In the genomic region with DNA sequence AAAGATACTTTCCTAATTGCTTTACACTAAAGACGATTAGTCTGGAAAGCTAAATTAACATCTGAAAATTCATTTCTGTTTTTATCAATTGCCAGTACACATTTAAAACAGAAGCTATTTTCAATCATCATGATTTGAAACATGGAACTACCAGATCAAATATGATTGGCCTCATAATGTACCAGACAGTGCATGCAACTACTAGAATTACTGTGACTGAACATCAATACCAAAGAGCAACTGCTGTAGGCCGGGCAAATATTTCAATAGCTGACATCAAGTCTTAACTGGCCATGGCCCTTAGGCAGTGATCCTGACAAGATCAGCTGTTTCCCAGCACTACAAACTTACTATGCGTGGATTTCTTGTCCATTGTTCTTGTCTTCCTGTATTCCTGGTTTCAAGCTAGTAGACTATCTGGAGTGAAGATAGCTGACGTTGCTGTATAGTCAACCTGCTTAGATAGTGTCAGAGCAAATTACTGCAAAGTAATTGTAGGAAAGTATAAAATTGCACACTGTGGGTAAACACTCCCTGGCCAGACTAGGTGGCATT, we compare ENCODE assay signal across 26 cellular contexts. TPM values are rescaled to one million over a fixed set of nuclear protein-coding genes. Genes with fewer than 3 reads are reported as not detected.
A peak's percentile ranks its signal among the peaks of the same experiment; 100 is the strongest.
DNase-seq lines count a peak whose midpoint lies in the region; ATAC-seq and TF ChIP-seq lines count a peak whose summit lies in the region.
"Had no signal": no experiment of that assay in that cellular context is flagged by ENCODE, and none has a peak within 500 bp of the region (broad histone marks: within the 10 kb centered on the region; RNA-seq: fewer than 3 reads in every experiment).

No MANE protein-coding gene starts in this region.

- H3K4me3 Mint-ChIP-seq in neural progenitor cell, result no peak overlapping the region
- H3K4me3 Mint-ChIP-seq: nephron progenitor cell; stimulated activated naive CD8-positive, alpha-beta T cell treated with anti-CD3 and anti-CD28 coated beads, Interleukin-15, amount 100 ng/mL, for 72 hours had no signal

- H3K27ac Mint-ChIP-seq in neural progenitor cell, result no peak overlapping the region
- H3K27ac Mint-ChIP-seq: nephron progenitor cell; stimulated activated naive CD8-positive, alpha-beta T cell treated with anti-CD3 and anti-CD28 coated beads, Interleukin-15, amount 100 ng/mL, for 72 hours had no signal

- DNase-seq in SK-MEL-5 (ENCODE audit: low read depth, low spot score) (peak; percentile 34), right lobe of liver (no peak), GM13976 (ENCODE audit: low spot score) (no peak), KBM-7 (no peak), neural progenitor cell (ENCODE audit: low spot score) (no peak)
- DNase-seq: activated CD4-positive, alpha-beta T cell treated with anti-CD3 and anti-CD28 coated beads for 4 hours; body of pancreas; effector memory CD4-positive, alpha-beta T cell; esophagus squamous epithelium; hypothalamus; left ventricle myocardium superior; NCI-H187 treated with DMSO at 0.1 percent for 48 hours; NCI-H524 treated with DMSO at 0.1 percent for 48 hours; nephron progenitor cell; RPMI8226; stimulated activated naive CD8-positive, alpha-beta T cell treated with anti-CD3 and anti-CD28 coated beads, Interleukin-15, amount 100 ng/mL, for 72 hours; T-helper 2 cell had no signal

- intact Hi-C loops in right lobe of liver (cut with DNase I), result no loop called here

- H3K9me3 ChIP-seq in right lobe of liver, result no peaks in the 10 kb centered on the region
- no peaks in the 10 kb centered on the region for H3K9me3 ChIP-seq in neural progenitor cell (ENCODE audit: low read depth)
- H3K9me3 ChIP-seq: body of pancreas, esophagus squamous epithelium had no signal

- no peaks in the 10 kb centered on the region for H3K79me2 ChIP-seq in neural progenitor cell (ENCODE audit: low read depth)
- H3K79me2 ChIP-seq: parathyroid adenoma had no signal

- ATAC-seq in GM18867 (IDR thresholded peaks at IDR 0.05; ENCODE audit: unreplicated experiment) (peak; percentile 31), HG02610 (IDR thresholded peaks at IDR 0.05; ENCODE audit: unreplicated experiment) (peak; percentile 37), right lobe of liver (peak in 3 of 4 donors; percentile 28 to 55 (median 36)), GM21619 (IDR thresholded peaks at IDR 0.05; ENCODE audit: unreplicated experiment) (no peak)
- ATAC-seq: body of pancreas; left ventricle myocardium superior; sciatic nerve; stimulated activated naive CD8-positive, alpha-beta T cell treated with anti-CD3 and anti-CD28 coated beads, Interleukin-15, amount 100 ng/mL, for 72 hours had no signal

- H3K9me3 Mint-ChIP-seq in neural progenitor cell, result peaks cover 6% of the 10 kb centered on the region
- H3K9me3 Mint-ChIP-seq: stimulated activated naive CD8-positive, alpha-beta T cell treated with anti-CD3 and anti-CD28 coated beads, Interleukin-15, amount 100 ng/mL, for 72 hours had no signal

- H3K9ac ChIP-seq in neural progenitor cell, result no peak overlapping the region
- H3K9ac ChIP-seq: parathyroid adenoma had no signal

- H3K4me2 ChIP-seq in neural progenitor cell, result no peak overlapping the region

- TF ChIP-seq POLR2A in right lobe of liver (IDR thresholded peaks at IDR 0.05), result no peak

- in situ Hi-C loops in SK-MEL-5 (cut with HindIII; ENCODE audit: low pct_unique_long_range_greater_than_20kb, low sequenced_read_pairs) (no loop called here), GM13976 (cut with MboI; ENCODE audit: low sequenced_read_pairs, unreplicated experiment) (no loop called here), KBM-7 (cut with MboI; ENCODE audit: low pct_unique_long_range_greater_than_20kb, low sequenced_read_pairs) (no loop called here)

- no peaks in the 10 kb centered on the region for H3F3A ChIP-seq in neural progenitor cell (ENCODE audit: low read depth)

- H3K4me3 ChIP-seq in right lobe of liver (no peak overlapping the region), neural progenitor cell (no peak overlapping the region)
- H3K4me3 ChIP-seq: body of pancreas, esophagus squamous epithelium, SK-N-MC, tibial nerve had no signal

- H3K4me1 Mint-ChIP-seq in neural progenitor cell, result no peaks in the 10 kb centered on the region
- H3K4me1 Mint-ChIP-seq: nephron progenitor cell had no signal

- no peaks in the 10 kb centered on the region for H3K36me3 ChIP-seq in right lobe of liver
- no peaks in the 10 kb centered on the region for H3K36me3 ChIP-seq in neural progenitor cell
- H3K36me3 ChIP-seq: esophagus squamous epithelium, tibial nerve had no signal

- no peaks in the 10 kb centered on the region for H3K27me3 ChIP-seq in right lobe of liver
- no peaks in the 10 kb centered on the region for H3K27me3 ChIP-seq in neural progenitor cell
- H3K27me3 ChIP-seq: body of pancreas, esophagus squamous epithelium, tibial nerve had no signal

- H2AFZ ChIP-seq in neural progenitor cell (replicated peaks), result no peak overlapping the region
- H2AFZ ChIP-seq: parathyroid adenoma had no signal

- H3K4me1 ChIP-seq in right lobe of liver (peaks cover 0 to 10% (median 0%) of the 10 kb centered on the region in 4 donors), neural progenitor cell (no peaks in the 10 kb centered on the region)
- H3K4me1 ChIP-seq: body of pancreas, parathyroid adenoma, tibial nerve had no signal

- TF ChIP-seq CTCF in right lobe of liver (IDR thresholded peaks at IDR 0.05), result no peak
- TF ChIP-seq CTCF in GM13976 (IDR thresholded peaks at IDR 0.05; ENCODE audit: borderline replicate concordance, control extremely low read depth, extremely low read depth, insufficient read depth, missing control alignments), result no peak
- no peak for TF ChIP-seq CTCF in neural progenitor cell (IDR thresholded peaks at IDR 0.05)

- no peak overlapping the region for H3K27ac ChIP-seq in right lobe of liver
- H3K27ac ChIP-seq in neural progenitor cell, result no peak overlapping the region
- H3K27ac ChIP-seq: body of pancreas, C4-2B, parathyroid adenoma, SK-N-MC, tibial nerve had no signal

- H3K36me3 Mint-ChIP-seq in neural progenitor cell, result no peaks in the 10 kb centered on the region

- WGBS in right lobe of liver (ENCODE audit: insufficient coverage, low coverage, low lambda C conversion rate, missing lambda C conversion rate), result 61% methylated on average over 4 of the region's 4 CpGs

- no peaks in the 10 kb centered on the region for H4K20me1 ChIP-seq in neural progenitor cell (ENCODE audit: low read depth)

- H3K27me3 Mint-ChIP-seq in neural progenitor cell (ENCODE audit: insufficient read depth, low read depth), result no peaks in the 10 kb centered on the region

RNA-seq across cellular contexts. Expression of gene WNT16, which starts 21.7 kb away (rescaled TPM):
- not detected in 2 replicates for total RNA-seq in SK-MEL-5 (2014; rRNA removed; shearing (Covaris generic))
- not detected in 2 replicates for polyA plus RNA-seq in SK-MEL-5 (2015; cell fraction: cytosol; rRNA removed)
- polyA plus RNA-seq in SK-MEL-5 (2015; cell fraction: nucleus; rRNA removed), result not detected in 2 replicates
- total RNA-seq in right lobe of liver, result not detected
- 0.03 TPM in 1 of 2 replicates, not detected in the other for total RNA-seq in neural progenitor cell (ENCODE audit: low replicate concordance)
- total RNA-seq: body of pancreas, chondrocyte, left ventricle myocardium superior, sciatic nerve had no signal
